ENCODE assay signal across 13 cellular contexts in genomic region chr1:24203404-24203803, GRCh38. TPM values are rescaled to one million over a fixed set of nuclear protein-coding genes. Genes with fewer than 3 reads are reported as not detected.
DNase-seq lines count a peak whose midpoint lies in the region; ATAC-seq and TF ChIP-seq lines count a peak whose summit lies in the region.
"Had no signal": no experiment of that assay in that cellular context is flagged by ENCODE, and none has a peak within 500 bp of the region (broad histone marks: within the 10 kb centered on the region; RNA-seq: fewer than 3 reads in every experiment).

No MANE protein-coding gene starts in this region.

- no peaks in the 10 kb centered on the region for H4K20me1 ChIP-seq in PC-3 (ENCODE audit: low read length)

- peak overlapping the region; percentile 65 for H3K4me2 ChIP-seq in PC-3 (ENCODE audit: low read length)

- POLR2A ChIA-PET in PC-3 (lab: Charles Lee; ENCODE audit: unreplicated experiment) (interaction anchor here (0.6 kb wide), 2 partner anchors 91 to 826 kb away, joined by 6 to 7 read pairs; no protein-coding TSS in a partner anchor), Caco-2 (lab: Charles Lee) (no interaction called here)

- no peak overlapping the region for H3K27ac Mint-ChIP-seq in Caco-2 (ENCODE audit: unreplicated experiment)
- H3K27ac Mint-ChIP-seq: activated naive CD4-positive, alpha-beta T cell treated with anti-CD3 and anti-CD28 coated beads, Interleukin-2, amount 50 U/mL, for 72 hours; stimulated activated naive CD8-positive, alpha-beta T cell treated with anti-CD3 and anti-CD28 coated beads, Interleukin-15, Interleukin-2, amounts not matched to agents 100 ng/mL and 50 ng/mL, for 24 hours; T-helper 1 cell treated with Interleukin-12 subunit alpha and Interleukin-12 subunit beta and Interleukin-4 antibody, amounts not matched to agents 30 μg/mL and 1 μg/mL, for 36 hours had no signal

- no TSS peak for BruUV-seq in PC-3 (replicated peaks; lab: Mats Ljungman, UMichigan)
- no TSS peak for BruUV-seq in Caco-2 (replicated peaks; lab: Mats Ljungman, UMichigan)

- no peaks in the 10 kb centered on the region for H3K36me3 ChIP-seq in PC-3 (ENCODE audit: low read depth, low read length)
- no peaks in the 10 kb centered on the region for H3K36me3 ChIP-seq in right atrium auricular region
- no peaks in the 10 kb centered on the region for H3K36me3 ChIP-seq in Caco-2 (ENCODE audit: control insufficient read depth, insufficient read depth, low read length)
- H3K36me3 ChIP-seq: HAP-1, right lobe of liver had no signal

- CTCF ChIA-PET in PC-3 (lab: Charles Lee) (interaction anchor here (0.6 to 1.5 kb wide), 8 partner anchors 18 to 312 kb away, joined by 3 to 10 read pairs (median 5); no protein-coding TSS in a partner anchor), Caco-2 (lab: Charles Lee) (interaction anchor here (2.5 kb wide), 1 partner anchor 189 kb away, joined by 12 read pairs; no protein-coding TSS in a partner anchor)

- DNase-seq in PC-3: peak; percentile 90
- peak; percentile 47 for DNase-seq in mucosa of gallbladder (ENCODE audit: low spot score)
- no peak for DNase-seq in right atrium auricular region (ENCODE audit: low spot score)
- DNase-seq in Caco-2: no peak
- no peak for DNase-seq in SIG-M5 (lab: John Stamatoyannopoulos, UW)
- DNase-seq in DMS79 (lab: John Stamatoyannopoulos, UW): no peak

- H3K4me1 Mint-ChIP-seq in Caco-2 (ENCODE audit: low read depth, unreplicated experiment): no peaks in the 10 kb centered on the region

- no peaks in the 10 kb centered on the region for H3K9me3 Mint-ChIP-seq in Caco-2 (ENCODE audit: unreplicated experiment)
- H3K9me3 Mint-ChIP-seq: activated naive CD4-positive, alpha-beta T cell treated with anti-CD3 and anti-CD28 coated beads, Interleukin-2, amount 50 U/mL, for 72 hours; stimulated activated naive CD8-positive, alpha-beta T cell treated with anti-CD3 and anti-CD28 coated beads, Interleukin-15, Interleukin-2, amounts not matched to agents 100 ng/mL and 50 ng/mL, for 24 hours; T-helper 1 cell treated with Interleukin-12 subunit alpha and Interleukin-12 subunit beta and Interleukin-4 antibody, amounts not matched to agents 30 μg/mL and 1 μg/mL, for 36 hours had no signal

- no peak for TF ChIP-seq CTCF in PC-3 (conservative IDR thresholded peaks at IDR 0.05; ENCODE audit: low read depth, low read length)
- no peak for TF ChIP-seq CTCF in right atrium auricular region (IDR thresholded peaks at IDR 0.05)
- TF ChIP-seq CTCF in Caco-2 (IDR thresholded peaks at IDR 0.05; ENCODE audit: insufficient read depth in 1 of 2, low read depth in 1 of 2, low read length in 1 of 2, severe bottlenecking in 1 of 2, unreplicated experiment in 1 of 2): no peak

- H3K9me2 ChIP-seq in PC-3 (replicated peaks; ENCODE audit: low read length): no peaks in the 10 kb centered on the region

- H3K27me3 Mint-ChIP-seq in Caco-2 (ENCODE audit: insufficient read depth, unreplicated experiment): no peaks in the 10 kb centered on the region

- H3F3A ChIP-seq in PC-3 (ENCODE audit: low read length, unreplicated experiment): no peaks in the 10 kb centered on the region

- 0 out of 2 replicates have a peak overlapping the region, but pooled peaks have one; percentile 20 for H2AFZ ChIP-seq in PC-3 (ENCODE audit: low read length)

- peak overlapping the region; percentile 88 for H3K27ac ChIP-seq in PC-3 (ENCODE audit: low read length)
- no peak overlapping the region for H3K27ac ChIP-seq in right atrium auricular region
- H3K27ac ChIP-seq: right lobe of liver had no signal

- H3K79me2 ChIP-seq in PC-3 (ENCODE audit: low read length): no peaks in the 10 kb centered on the region

- intact Hi-C loops in PC-3 (cut with micrococcal nuclease): loop anchor here (1.0 kb wide), 1 partner anchor 63 kb away; no protein-coding TSS in a partner anchor
- intact Hi-C loops in Caco-2 (cut with micrococcal nuclease; ENCODE audit: unreplicated experiment): loop anchor here (10.0 kb wide), 1 partner anchor 101 kb away; no protein-coding TSS in a partner anchor

- H3K4me3 ChIP-seq in PC-3 (ENCODE audit: low read length) (no peak overlapping the region), right atrium auricular region (no peak overlapping the region), Caco-2 (ENCODE audit: low read depth, low read length) (no peak overlapping the region)
- H3K4me3 ChIP-seq: HAP-1, right lobe of liver had no signal

- H3K4me3 Mint-ChIP-seq in Caco-2 (ENCODE audit: unreplicated experiment): no peak overlapping the region
- H3K4me3 Mint-ChIP-seq: stimulated activated naive CD8-positive, alpha-beta T cell treated with anti-CD3 and anti-CD28 coated beads, Interleukin-15, Interleukin-2, amounts not matched to agents 100 ng/mL and 50 ng/mL, for 24 hours; T-helper 1 cell treated with Interleukin-12 subunit alpha and Interleukin-12 subunit beta and Interleukin-4 antibody, amounts not matched to agents 30 μg/mL and 1 μg/mL, for 36 hours had no signal

- H3K36me3 Mint-ChIP-seq in Caco-2 (ENCODE audit: insufficient read depth, unreplicated experiment): no peaks in the 10 kb centered on the region
- H3K36me3 Mint-ChIP-seq: activated naive CD4-positive, alpha-beta T cell treated with anti-CD3 and anti-CD28 coated beads, Interleukin-2, amount 50 U/mL, for 72 hours had no signal

- ATAC-seq in GM18520 (IDR thresholded peaks at IDR 0.05; ENCODE audit: unreplicated experiment) (peak; percentile 50), HG02588 (IDR thresholded peaks at IDR 0.05; ENCODE audit: unreplicated experiment) (peak; percentile 63), PC-3 (peak; percentile 52)
- ATAC-seq: activated naive CD4-positive, alpha-beta T cell treated with anti-CD3 and anti-CD28 coated beads, Interleukin-2, amount 50 U/mL, for 72 hours; right lobe of liver had no signal

- H3K4me1 ChIP-seq in PC-3 (ENCODE audit: insufficient read depth, low read length): peaks cover 34% of the 10 kb centered on the region
- H3K4me1 ChIP-seq in right atrium auricular region: peaks cover 0 to 4% of the 10 kb centered on the region in 2 donors
- no peaks in the 10 kb centered on the region for H3K4me1 ChIP-seq in Caco-2
- H3K4me1 ChIP-seq: HAP-1 had no signal

- no peaks in the 10 kb centered on the region for H3K27me3 ChIP-seq in PC-3 (ENCODE audit: low read length)
- H3K27me3 ChIP-seq in right atrium auricular region: no peaks in the 10 kb centered on the region
- H3K27me3 ChIP-seq in Caco-2 (replicated peaks; ENCODE audit: control insufficient read depth, insufficient read depth, low read length): no peaks in the 10 kb centered on the region
- H3K27me3 ChIP-seq: right lobe of liver had no signal

- H3K9me3 ChIP-seq in PC-3 (ENCODE audit: low read length) (no peaks in the 10 kb centered on the region), right atrium auricular region (no peaks in the 10 kb centered on the region), Caco-2 (no peaks in the 10 kb centered on the region)
- H3K9me3 ChIP-seq: HAP-1, right lobe of liver had no signal

- no peak overlapping the region for H3K9ac ChIP-seq in PC-3 (ENCODE audit: low read length)

RNA-seq across cellular contexts. Expression of gene IFNLR1, which starts 16.3 kb away (rescaled TPM):
- total RNA-seq in PC-3 (2014; rRNA removed) (8.9 and 9.5 TPM in 2 replicates), mucosa of gallbladder (11.2 TPM), right atrium auricular region (1 to 10 TPM; 3.7 to 6.2 TPM), Caco-2 (2022) (5.4 and 6.1 TPM in 2 replicates)

Comparison
In these comparisons a context has a peak if more than half of its experiments do, and no peak if none do; other contexts are left out.
1. DNase-seq: peak in PC-3 (single experiment) and mucosa of gallbladder (single experiment); none in right atrium auricular region (single experiment), Caco-2 (0 of 2), SIG-M5 (single experiment) and DMS79 (single experiment).
2. Peak in every context shown above with its lines, with median percentiles within 50 percentile points of each other: ATAC-seq.